ENCODE assay signal across 12 cellular contexts in the genomic region with DNA sequence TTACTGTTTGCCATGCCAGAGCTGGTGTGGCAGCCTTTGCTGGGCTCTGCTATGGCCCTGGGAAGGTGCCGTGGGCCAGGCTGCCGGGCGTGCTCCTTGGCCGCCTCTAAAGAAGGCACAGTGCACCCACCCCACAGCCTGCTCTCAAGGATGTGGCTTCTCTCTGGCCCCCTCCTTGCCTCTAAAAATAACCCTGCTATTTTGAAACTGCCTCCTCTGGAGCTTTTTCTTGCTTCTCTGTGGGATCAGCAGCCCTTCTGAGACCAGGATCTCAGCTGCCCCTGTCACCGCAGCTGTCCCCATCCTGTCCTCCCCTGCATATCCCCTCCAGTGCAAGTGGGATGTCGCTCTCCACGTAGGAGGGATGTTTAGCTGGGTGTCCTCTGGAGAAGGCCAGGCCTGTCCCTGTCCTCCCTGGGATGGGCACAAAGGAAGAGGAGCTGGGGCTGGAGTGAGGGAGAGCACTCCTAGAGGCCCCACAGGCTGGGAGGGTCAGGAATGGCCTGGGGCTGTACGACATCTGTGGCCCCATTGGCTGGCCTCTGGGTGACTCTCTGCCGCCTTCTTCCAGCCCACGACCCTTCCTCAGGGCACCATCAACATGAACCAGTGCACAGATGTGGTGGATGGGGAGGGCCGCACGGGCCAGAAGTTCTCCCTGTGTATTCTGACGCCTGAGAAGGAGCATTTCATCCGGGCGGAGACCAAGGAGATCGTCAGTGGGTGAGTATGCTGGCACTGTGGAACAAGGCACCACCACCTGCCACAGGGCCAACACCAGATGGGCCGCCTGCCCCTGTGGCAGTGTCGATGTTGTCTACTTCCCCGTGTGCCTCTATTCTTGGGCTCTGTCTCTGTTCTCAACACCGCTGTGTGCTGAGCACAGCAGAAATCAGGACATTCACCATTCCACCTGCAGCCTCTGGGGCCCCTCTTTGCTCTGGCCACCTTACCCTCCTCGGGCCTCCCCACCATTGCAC.
DNase-seq lines count a peak whose midpoint lies in the region; ATAC-seq, FAIRE-seq and TF ChIP-seq lines count a peak whose summit lies in the region.
"Had no signal": no experiment of that assay in that cellular context is flagged by ENCODE, and none has a peak within 500 bp of the region (broad histone marks: within the 10 kb centered on the region; RNA-seq: fewer than 3 reads in every experiment).

No MANE protein-coding gene starts in this region.

- no peaks in the 10 kb centered on the region for H3K9me3 Mint-ChIP-seq in activated naive CD4-positive, alpha-beta T cell treated with anti-CD3 and anti-CD28 coated beads, Interleukin-2, amount 10 ng/mL, durations not matched to agents 7 days and 5 days
- H3K9me3 Mint-ChIP-seq in activated naive CD4-positive, alpha-beta T cell treated with anti-CD3 and anti-CD28 coated beads for 36 hours, result no peaks in the 10 kb centered on the region
- H3K9me3 Mint-ChIP-seq in activated CD4-positive, alpha-beta memory T cell treated with anti-CD3 and anti-CD28 coated beads for 36 hours, result no peaks in the 10 kb centered on the region
- H3K9me3 Mint-ChIP-seq: activated B cell treated with CpG ODN at 0.5 μM for 24 hours had no signal

- CTCF ChIA-PET in activated naive CD4-positive, alpha-beta T cell treated with anti-CD3 and anti-CD28 coated beads, Interleukin-2, amount 10 ng/mL, durations not matched to agents 7 days and 5 days (lab: Charles Lee), result interaction anchor here (1.4 kb wide), 1 partner anchor 15 kb away, joined by 8 read pairs; no protein-coding TSS in a partner anchor
- CTCF ChIA-PET in activated naive CD4-positive, alpha-beta T cell treated with anti-CD3 and anti-CD28 coated beads for 36 hours (lab: Charles Lee), result no interaction called here
- CTCF ChIA-PET in activated CD4-positive, alpha-beta memory T cell treated with anti-CD3 and anti-CD28 coated beads for 36 hours (lab: Charles Lee), result interaction anchor here (0.9 to 1.6 kb wide), 3 partner anchors 16 to 20 kb away, joined by 3 to 12 read pairs (median 4); no protein-coding TSS in a partner anchor

- H3K36me3 Mint-ChIP-seq in activated naive CD4-positive, alpha-beta T cell treated with anti-CD3 and anti-CD28 coated beads, Interleukin-2, amount 10 ng/mL, durations not matched to agents 7 days and 5 days, result peaks cover 19% of the 10 kb centered on the region
- peaks cover 6% of the 10 kb centered on the region for H3K36me3 Mint-ChIP-seq in activated naive CD4-positive, alpha-beta T cell treated with anti-CD3 and anti-CD28 coated beads for 36 hours (ENCODE audit: low read depth)
- H3K36me3 Mint-ChIP-seq in activated CD4-positive, alpha-beta memory T cell treated with anti-CD3 and anti-CD28 coated beads for 36 hours, result no peaks in the 10 kb centered on the region

- POLR2A ChIA-PET in activated CD4-positive, alpha-beta memory T cell treated with anti-CD3 and anti-CD28 coated beads for 36 hours (lab: Charles Lee), result interaction anchor here (0.8 kb wide), 1 partner anchor 119 kb away, joined by 3 read pairs; no protein-coding TSS in a partner anchor

- peak; percentile 35 for DNase-seq in activated naive CD4-positive, alpha-beta T cell treated with anti-CD3 and anti-CD28 coated beads, Interleukin-2, amount 10 ng/mL, durations not matched to agents 7 days and 5 days
- no peak for DNase-seq in activated naive CD4-positive, alpha-beta T cell treated with anti-CD3 and anti-CD28 coated beads for 36 hours
- no peak for DNase-seq in activated CD4-positive, alpha-beta memory T cell treated with anti-CD3 and anti-CD28 coated beads for 36 hours
- DNase-seq in kidney, result peak; percentile 55
- peak in 1 of 2 donors; percentile 86 for DNase-seq in tibial artery
- DNase-seq in NCI-H1930 (lab: John Stamatoyannopoulos, UW), result no peak
- no peak for DNase-seq in NCI-H1417 treated with DMSO at 0.1 percent for 48 hours (lab: John Stamatoyannopoulos, UW)
- DNase-seq: activated B cell treated with CpG ODN at 0.5 μM for 24 hours; NCI-H1105 treated with DMSO at 0.1 percent for 48 hours; stimulated activated CD8-positive, alpha-beta memory T cell treated with anti-CD3 and anti-CD28 coated beads, Interleukin-4, amount 100 ng/mL, for 48 hours had no signal

- FAIRE-seq in kidney (lab: Jason Lieb, UNC), result no peak

- H3K27ac ChIP-seq in kidney (ENCODE audit: low read depth in 2 of 2, low read length in 2 of 2) (no peak overlapping the region), tibial artery (peak overlapping the region; percentile 76 to 83)

- peak overlapping the region; percentile 49 for H3K4me3 Mint-ChIP-seq in activated naive CD4-positive, alpha-beta T cell treated with anti-CD3 and anti-CD28 coated beads, Interleukin-2, amount 10 ng/mL, durations not matched to agents 7 days and 5 days
- no peak overlapping the region for H3K4me3 Mint-ChIP-seq in activated naive CD4-positive, alpha-beta T cell treated with anti-CD3 and anti-CD28 coated beads for 36 hours
- no peak overlapping the region for H3K4me3 Mint-ChIP-seq in activated CD4-positive, alpha-beta memory T cell treated with anti-CD3 and anti-CD28 coated beads for 36 hours
- H3K4me3 Mint-ChIP-seq: activated B cell treated with CpG ODN at 0.5 μM for 24 hours had no signal

- H3K4me3 ChIP-seq in kidney (ENCODE audit: low read length in 2 of 2) (no peak overlapping the region), tibial artery (peak overlapping the region in 1 of 2 donors; percentile 10)
- H3K4me3 ChIP-seq: lung had no signal

- intact Hi-C loops in activated naive CD4-positive, alpha-beta T cell treated with anti-CD3 and anti-CD28 coated beads for 36 hours (cut with micrococcal nuclease), result loop anchor here (5.0 kb wide), 1 partner anchor 124 kb away; no protein-coding TSS in a partner anchor
- intact Hi-C loops in activated CD4-positive, alpha-beta memory T cell treated with anti-CD3 and anti-CD28 coated beads for 36 hours (cut with micrococcal nuclease), result no loop called here
- intact Hi-C loops in kidney (cut with DNase I), result no loop called here
- intact Hi-C loops in tibial artery (cut with DNase I; ENCODE audit: low total_unique reads), result loop anchor here (10.0 kb wide), 1 partner anchor 122 kb away; no protein-coding TSS in a partner anchor

- no peak overlapping the region for H3K9ac ChIP-seq in kidney (ENCODE audit: low read length in 2 of 2)

- no peaks in the 10 kb centered on the region for H3K27me3 Mint-ChIP-seq in activated naive CD4-positive, alpha-beta T cell treated with anti-CD3 and anti-CD28 coated beads, Interleukin-2, amount 10 ng/mL, durations not matched to agents 7 days and 5 days
- no peaks in the 10 kb centered on the region for H3K27me3 Mint-ChIP-seq in activated naive CD4-positive, alpha-beta T cell treated with anti-CD3 and anti-CD28 coated beads for 36 hours (ENCODE audit: low read depth)
- no peaks in the 10 kb centered on the region for H3K27me3 Mint-ChIP-seq in activated CD4-positive, alpha-beta memory T cell treated with anti-CD3 and anti-CD28 coated beads for 36 hours
- H3K27me3 Mint-ChIP-seq: activated B cell treated with CpG ODN at 0.5 μM for 24 hours had no signal

- peaks cover 0 to 15% of the 10 kb centered on the region in 2 donors for H3K4me1 ChIP-seq in kidney (ENCODE audit: control insufficient read depth in 1 of 2, insufficient read depth in 1 of 2, low read depth in 1 of 2, low read length in 2 of 2)
- peaks cover 0 to 77% (median 50%) of the 10 kb centered on the region in 4 donors for H3K4me1 ChIP-seq in tibial artery

- peaks cover 57% of the 10 kb centered on the region for H3K4me1 Mint-ChIP-seq in activated naive CD4-positive, alpha-beta T cell treated with anti-CD3 and anti-CD28 coated beads, Interleukin-2, amount 10 ng/mL, durations not matched to agents 7 days and 5 days
- peaks cover 44% of the 10 kb centered on the region for H3K4me1 Mint-ChIP-seq in activated naive CD4-positive, alpha-beta T cell treated with anti-CD3 and anti-CD28 coated beads for 36 hours (ENCODE audit: low read depth)
- H3K4me1 Mint-ChIP-seq in activated CD4-positive, alpha-beta memory T cell treated with anti-CD3 and anti-CD28 coated beads for 36 hours (ENCODE audit: low read depth), result peaks cover 38% of the 10 kb centered on the region

- H3K36me3 ChIP-seq in kidney (ENCODE audit: control insufficient read depth in 1 of 2, insufficient read depth in 2 of 2, low read length in 2 of 2), result peaks cover 14 to 35% of the 10 kb centered on the region in 2 donors
- H3K36me3 ChIP-seq in tibial artery, result peaks cover 7 to 46% (median 32%) of the 10 kb centered on the region in 3 donors

- no peak for ATAC-seq in HG02852 (IDR thresholded peaks at IDR 0.05; ENCODE audit: unreplicated experiment)

- TF ChIP-seq CTCF in kidney (IDR thresholded peaks at IDR 0.05; ENCODE audit: borderline replicate concordance, extremely low read depth, insufficient read depth), result no peak
- TF ChIP-seq CTCF in tibial artery (IDR thresholded peaks at IDR 0.05), result no peak

- H3K27me3 ChIP-seq in tibial artery, result no peaks in the 10 kb centered on the region

- H3K27ac Mint-ChIP-seq in activated naive CD4-positive, alpha-beta T cell treated with anti-CD3 and anti-CD28 coated beads, Interleukin-2, amount 10 ng/mL, durations not matched to agents 7 days and 5 days, result peak overlapping the region; percentile 89
- H3K27ac Mint-ChIP-seq in activated naive CD4-positive, alpha-beta T cell treated with anti-CD3 and anti-CD28 coated beads for 36 hours, result no peak overlapping the region
- peak overlapping the region; percentile 64 for H3K27ac Mint-ChIP-seq in activated CD4-positive, alpha-beta memory T cell treated with anti-CD3 and anti-CD28 coated beads for 36 hours
- H3K27ac Mint-ChIP-seq: activated B cell treated with CpG ODN at 0.5 μM for 24 hours had no signal

- H3K9me3 ChIP-seq in kidney (ENCODE audit: control insufficient read depth in 1 of 2, low read length in 2 of 2), result no peaks in the 10 kb centered on the region
- H3K9me3 ChIP-seq in tibial artery, result no peaks in the 10 kb centered on the region

Comparison
In these comparisons a context has a peak if more than half of its experiments do, and no peak if none do; other contexts are left out.
1. DNase-seq: peak in activated naive CD4-positive, alpha-beta T cell treated with anti-CD3 and anti-CD28 coated beads, Interleukin-2, amount 10 ng/mL, durations not matched to agents 7 days and 5 days (single experiment) and kidney (single experiment); none in activated naive CD4-positive, alpha-beta T cell treated with anti-CD3 and anti-CD28 coated beads for 36 hours (single experiment), activated CD4-positive, alpha-beta memory T cell treated with anti-CD3 and anti-CD28 coated beads for 36 hours (single experiment), NCI-H1930 (0 of 2) and NCI-H1417 treated with DMSO at 0.1 percent for 48 hours (single experiment).
2. H3K27ac ChIP-seq: peak in tibial artery (2 of 2); none in kidney (0 of 2).
3. intact Hi-C loops: an anchor here in activated naive CD4-positive, alpha-beta T cell treated with anti-CD3 and anti-CD28 coated beads for 36 hours (5.0 kb wide) and tibial artery (10.0 kb wide); none called in activated CD4-positive, alpha-beta memory T cell treated with anti-CD3 and anti-CD28 coated beads for 36 hours and kidney.